Comparison of ENCODE assay signal across 8 cellular contexts in genomic region chr14:103259801-103260628, GRCh38.
DNase-seq lines count a peak whose midpoint lies in the region; ATAC-seq, FAIRE-seq and TF ChIP-seq lines count a peak whose summit lies in the region.

No MANE protein-coding gene starts in this region.

- H3K27me3 Mint-ChIP-seq in chondrocyte (ENCODE audit: low read depth) = peaks cover 13% of the 10 kb centered on the region

- ATAC-seq in GM18505 (IDR thresholded peaks at IDR 0.05; ENCODE audit: unreplicated experiment) = no peak

- no peaks in the 10 kb centered on the region for H3K36me3 ChIP-seq in mucosa of stomach (ENCODE audit: control insufficient read depth, insufficient read depth, low read length)

- TF ChIP-seq CTCF in LNCaP clone FGC (IDR thresholded peaks at IDR 0.05; ENCODE audit: control insufficient read depth, extremely low read depth, insufficient read depth) (no peak), chondrocyte (IDR thresholded peaks at IDR 0.05) (no peak)

- no peaks in the 10 kb centered on the region for H3K36me3 Mint-ChIP-seq in chondrocyte (ENCODE audit: low read depth)

- H3K9me3 ChIP-seq in mucosa of stomach (ENCODE audit: control insufficient read depth, low read length) = no peaks in the 10 kb centered on the region

- peaks cover 9% of the 10 kb centered on the region for H3K4me1 ChIP-seq in mucosa of stomach (ENCODE audit: control insufficient read depth, insufficient read depth, low read length)

- peaks cover 18% of the 10 kb centered on the region for H3K4me1 Mint-ChIP-seq in chondrocyte (ENCODE audit: low read depth)

- peak overlapping the region; percentile 89 for H3K27ac Mint-ChIP-seq in chondrocyte (ENCODE audit: unreplicated experiment)

- H3K4me3 ChIP-seq in LNCaP clone FGC (ENCODE audit: low read depth, low read length) (peak overlapping the region; percentile 63), mucosa of stomach (ENCODE audit: low read length) (peak overlapping the region; percentile 44)

- H3K9ac ChIP-seq in mucosa of stomach (ENCODE audit: low read length) = peak overlapping the region; percentile 73

- DNase-seq in ACHN (peak; percentile 45), LNCaP clone FGC (ENCODE audit: low read depth) (peak; percentile 91), chondrocyte (ENCODE audit: low spot score) (no peak), NCI-H2081 treated with DMSO at 0.1 percent for 48 hours (lab: John Stamatoyannopoulos, UW) (no peak), RCC 7860 (ENCODE audit: low spot score) (no peak), iPS-NIHi7 (ENCODE audit: extremely low spot score) (no peak)

- no peak for TF ChIP-seq POLR2A in GM18505 (IDR thresholded peaks at IDR 0.05; ENCODE audit: borderline replicate concordance, extremely low read depth, insufficient read depth, insufficient read length)

- H3K4me3 Mint-ChIP-seq in chondrocyte (ENCODE audit: unreplicated experiment) = peak overlapping the region; percentile 72

- peaks cover 3% of the 10 kb centered on the region for H3K9me3 Mint-ChIP-seq in chondrocyte (ENCODE audit: low read depth)

- FAIRE-seq in RCC 7860 (lab: Jason Lieb, UNC) = no peak

- in situ Hi-C loops in ACHN (cut with HindIII; ENCODE audit: low pct_ligation_motif_present, low pct_unique_long_range_greater_than_20kb, low sequenced_read_pairs) = no loop called here

- H3K27me3 ChIP-seq in mucosa of stomach (ENCODE audit: control insufficient read depth, insufficient read depth, low read length) = no peaks in the 10 kb centered on the region

Comparison
In these comparisons a context has a peak if more than half of its experiments do, and no peak if none do; other contexts are left out.
1. DNase-seq: peak in ACHN (single experiment) and LNCaP clone FGC (single experiment); none in chondrocyte (single experiment), NCI-H2081 treated with DMSO at 0.1 percent for 48 hours (single experiment), RCC 7860 (single experiment) and iPS-NIHi7 (single experiment).